ENCODE assay signal across 14 cellular contexts in the genomic region with DNA sequence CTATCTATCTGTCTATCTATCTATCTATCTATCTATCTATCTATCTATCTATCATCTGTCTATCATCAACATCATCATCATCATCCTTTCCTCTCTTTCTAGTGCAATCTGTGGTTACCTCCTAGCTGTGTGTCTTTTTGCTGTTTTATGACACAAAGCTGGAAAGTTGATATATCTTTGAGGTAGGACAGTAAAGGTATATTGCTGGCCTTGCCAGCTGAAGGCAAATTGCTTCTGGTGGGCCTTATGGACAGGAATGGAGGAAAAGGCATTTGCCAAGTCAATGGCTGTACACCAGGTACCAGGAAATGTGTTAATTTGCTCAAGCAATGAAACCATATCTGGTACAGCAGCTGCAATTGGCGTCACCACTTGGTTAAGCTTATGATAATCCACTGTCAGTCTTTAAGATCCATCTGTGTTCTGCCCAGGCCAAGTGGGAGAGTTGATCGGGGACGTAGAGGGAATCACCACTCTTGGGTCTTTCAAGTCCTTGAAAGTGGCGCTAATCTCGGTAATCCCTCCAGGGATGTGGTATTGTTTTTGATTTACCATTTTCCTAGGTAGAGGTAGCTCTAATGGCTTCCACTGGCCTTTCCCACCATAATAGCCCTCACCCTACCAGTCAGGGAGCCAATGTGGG. TPM values are rescaled to one million over a fixed set of nuclear protein-coding genes. Genes with fewer than 3 reads are reported as not detected.
"Had no signal": no experiment of that assay in that cellular context is flagged by ENCODE, and none has a peak within 500 bp of the region (broad histone marks: within the 10 kb centered on the region; RNA-seq: fewer than 3 reads in every experiment).

No MANE protein-coding gene starts in this region.

RNA-seq across cellular contexts. Expression of gene WFDC12, which starts 15.6 kb away (rescaled TPM):
- total RNA-seq: colonic mucosa, dermis microvascular lymphatic vessel endothelial cell, endodermal cell, gastrocnemius medialis, glomerular endothelial cell, heart right ventricle, kidney epithelial cell, left cardiac atrium, left ventricle myocardium superior, lung microvascular endothelial cell, mesenteric fat pad, mesothelial cell of epicardium, mucosa of descending colon, myocyte had no signal
- polyA plus RNA-seq: heart right ventricle had no signal

RNA-seq across cellular contexts. Expression of gene WFDC5, which starts 24.9 kb away (rescaled TPM):
- total RNA-seq: colonic mucosa, dermis microvascular lymphatic vessel endothelial cell, endodermal cell, gastrocnemius medialis, glomerular endothelial cell, heart right ventricle, left cardiac atrium, left ventricle myocardium superior, lung microvascular endothelial cell, mesenteric fat pad, mesothelial cell of epicardium, mucosa of descending colon, myocyte had no signal
- polyA plus RNA-seq: heart right ventricle had no signal

RNA-seq across cellular contexts. Expression of gene PI3, which starts 34.8 kb away (rescaled TPM):
- total RNA-seq: dermis microvascular lymphatic vessel endothelial cell, endodermal cell, glomerular endothelial cell, kidney epithelial cell, lung microvascular endothelial cell, mesenteric fat pad, mesothelial cell of epicardium, myocyte had no signal

RNA-seq across cellular contexts. Expression of gene KCNS1, which starts 38.9 kb away (rescaled TPM):
- total RNA-seq: gastrocnemius medialis, left ventricle myocardium superior, mesenteric fat pad, mesothelial cell of epicardium, myocyte had no signal
